In genomic region chr3:75641107-75641517, GRCh38 we compare ENCODE assay signal across 9 cellular contexts. TPM values are rescaled to one million over a fixed set of nuclear protein-coding genes. Genes with fewer than 3 reads are reported as not detected.
A peak's percentile ranks its signal among the peaks of the same experiment; 100 is the strongest.
DNase-seq lines count a peak whose midpoint lies in the region; ATAC-seq and TF ChIP-seq lines count a peak whose summit lies in the region.
"Not testable (repeated sequence)": the region's sequence is repeated elsewhere in the genome, so short reads cannot be mapped to it uniquely, and the experiment has no call there.
"Had no signal": no experiment of that assay in that cellular context is flagged by ENCODE, and none has a peak within 500 bp of the region (broad histone marks: within the 10 kb centered on the region; RNA-seq: fewer than 3 reads in every experiment).

No MANE protein-coding gene starts in this region.

- not testable (repeated sequence) for H3K9me3 Mint-ChIP-seq in brain; stimulated activated effector memory CD8-positive, alpha-beta T cell treated with anti-CD3 and anti-CD28 coated beads, Interleukin-12 subunit alpha, Interleukin-12 subunit beta, amount 100 ng/mL, for 72 hours

- H3K36me3 ChIP-seq in parathyroid adenoma (ENCODE audit: control insufficient read depth, insufficient read depth, low read length) = not testable (repeated sequence)

- not testable (repeated sequence) for H3K79me2 ChIP-seq in parathyroid adenoma

- H2AFZ ChIP-seq in parathyroid adenoma = peak overlapping the region; percentile 34

- H3K27me3 ChIP-seq in parathyroid adenoma (ENCODE audit: control insufficient read depth, insufficient read depth, low read length) = not testable (repeated sequence)

- TF ChIP-seq CTCF in AG09309 (IDR thresholded peaks at IDR 0.05; ENCODE audit: control insufficient read depth, insufficient read depth, low read depth, low read length, missing control alignments); HFF-Myc (IDR thresholded peaks at IDR 0.05; ENCODE audit: low read depth, low read length, missing control alignments); brain (conservative IDR thresholded peaks at IDR 0.05); fibroblast of villous mesenchyme (IDR thresholded peaks at IDR 0.05; ENCODE audit: insufficient read depth, low read depth, low read length); parathyroid adenoma (IDR thresholded peaks at IDR 0.05): not testable (repeated sequence)

- DNase-seq in AG09309 (ENCODE audit: low read depth) (peak; percentile 58), HFF-Myc (ENCODE audit: extremely low read depth, low read depth) (peak; percentile 22), fibroblast of villous mesenchyme (ENCODE audit: low read depth) (peak; percentile 64), left lobe of liver (ENCODE audit: low spot score) (peak; percentile 93)
- peak; percentile 7 to 29 for DNase-seq in activated CD4-positive, alpha-beta T cell treated with anti-CD3 and anti-CD28 coated beads for 24 hours (ENCODE audit: low read depth in 2 of 2)
- DNase-seq in stimulated activated effector memory CD8-positive, alpha-beta T cell treated with anti-CD3 and anti-CD28 coated beads, Interleukin-12 subunit alpha, Interleukin-12 subunit beta, amount 100 ng/mL, for 72 hours (ENCODE audit: low spot score in 2 of 2) = not testable (repeated sequence)

- H3K27me3 Mint-ChIP-seq in brain = not testable (repeated sequence)

- H3K9me3 ChIP-seq in parathyroid adenoma (ENCODE audit: control insufficient read depth, low read length) = not testable (repeated sequence)

- peak overlapping the region; percentile 73 for H3K4me3 ChIP-seq in AG09309 (ENCODE audit: control insufficient read depth, low read depth, low read length)
- H3K4me3 ChIP-seq in HFF-Myc (replicated peaks; ENCODE audit: low read depth, low read length) = peak overlapping the region; percentile 39
- peak overlapping the region; percentile 54 for H3K4me3 ChIP-seq in fibroblast of villous mesenchyme (ENCODE audit: low read depth, low read length)
- H3K4me3 ChIP-seq in parathyroid adenoma (ENCODE audit: low read depth, low read length) = peak overlapping the region; percentile 32

- not testable (repeated sequence) for H3K36me3 Mint-ChIP-seq in brain; stimulated activated effector memory CD8-positive, alpha-beta T cell treated with anti-CD3 and anti-CD28 coated beads, Interleukin-12 subunit alpha, Interleukin-12 subunit beta, amount 100 ng/mL, for 72 hours

- H3K27ac Mint-ChIP-seq in brain = peak overlapping the region; percentile 88 to 96 (median 92)
- not testable (repeated sequence) for H3K27ac Mint-ChIP-seq in stimulated activated effector memory CD8-positive, alpha-beta T cell treated with anti-CD3 and anti-CD28 coated beads, Interleukin-12 subunit alpha, Interleukin-12 subunit beta, amount 100 ng/mL, for 72 hours

- H3K4me3 Mint-ChIP-seq in brain = peak overlapping the region; percentile 92 to 97 (median 93)
- peak overlapping the region; percentile 67 for H3K4me3 Mint-ChIP-seq in stimulated activated effector memory CD8-positive, alpha-beta T cell treated with anti-CD3 and anti-CD28 coated beads, Interleukin-12 subunit alpha, Interleukin-12 subunit beta, amount 100 ng/mL, for 72 hours

- not testable (repeated sequence) for H3K4me1 ChIP-seq in parathyroid adenoma

- not testable (repeated sequence) for H3K9ac ChIP-seq in parathyroid adenoma

- H3K4me2 ChIP-seq in parathyroid adenoma (ENCODE audit: low read length) = peak overlapping the region; percentile 52

- H3K4me1 Mint-ChIP-seq in brain = peaks cover 31% of the 10 kb centered on the region
- not testable (repeated sequence) for H3K4me1 Mint-ChIP-seq in stimulated activated effector memory CD8-positive, alpha-beta T cell treated with anti-CD3 and anti-CD28 coated beads, Interleukin-12 subunit alpha, Interleukin-12 subunit beta, amount 100 ng/mL, for 72 hours

- not testable (repeated sequence) for H3K27ac ChIP-seq in parathyroid adenoma

- ATAC-seq in left lobe of liver = peak; percentile 72
- not testable (repeated sequence) for ATAC-seq in stimulated activated effector memory CD8-positive, alpha-beta T cell treated with anti-CD3 and anti-CD28 coated beads, Interleukin-12 subunit alpha, Interleukin-12 subunit beta, amount 100 ng/mL, for 72 hours

RNA-seq across cellular contexts. Expression of gene FRG2C, which starts 23.0 kb away (rescaled TPM):
- polyA plus RNA-seq in brain (ENCODE audit: insufficient read depth, low read depth, low replicate concordance) = not detected
- total RNA-seq in fibroblast of villous mesenchyme (under 0.01 TPM in 1 of 2 replicates, not detected in the other), left lobe of liver (not detected)
- total RNA-seq: subcutaneous adipose tissue had no signal
